In the genomic region with DNA sequence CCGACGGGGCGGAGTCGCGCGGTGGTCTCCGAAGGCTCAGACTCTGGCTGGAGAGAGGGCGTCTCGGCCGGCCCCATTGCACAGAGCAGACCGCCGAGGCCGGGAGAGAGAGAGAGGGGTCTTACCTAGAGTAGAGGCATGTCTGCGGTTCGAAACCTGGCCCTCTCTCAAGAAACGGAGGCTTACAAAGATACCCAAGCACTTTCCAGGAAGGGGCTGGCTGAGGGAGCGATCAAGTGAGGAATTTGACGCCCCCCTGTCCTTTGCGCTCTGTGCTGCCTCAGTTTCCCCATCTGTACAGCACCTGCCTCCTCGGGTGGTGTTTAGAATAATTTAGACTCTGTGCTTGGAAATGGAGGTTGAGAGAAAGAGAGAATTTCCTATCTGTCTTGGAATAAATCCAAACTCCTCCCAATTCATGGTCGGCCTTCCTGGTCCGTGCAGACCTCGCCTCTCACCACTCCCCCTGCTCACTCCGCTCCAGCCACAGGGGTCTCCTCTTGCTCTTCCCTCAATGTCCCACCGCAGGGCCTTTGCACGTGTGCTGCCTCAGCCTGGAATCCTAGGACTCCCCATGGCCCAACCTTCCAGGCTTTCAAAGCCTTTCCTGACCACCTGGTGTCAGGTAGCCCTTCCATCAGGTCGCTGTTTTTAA, we compare ENCODE assay signal across 1 cellular context.
TF ChIP-seq lines count a peak whose summit lies in the region.

No MANE protein-coding gene starts in this region.

TF ChIP-seq in GM12878, 131 proteins besides CTCF, POLR2A, EP300 and RAD21 (continued from another document):
- TF ChIP-seq ZNF207 (IDR thresholded peaks at IDR 0.05; ENCODE audit: borderline replicate concordance) (0 out of 2 replicates have a peak, but pooled peaks have one; percentile 17), NR2C2 (IDR thresholded peaks at IDR 0.05; ENCODE audit: borderline replicate concordance, control insufficient read depth, insufficient read length, low read depth) (no peak), KDM1A (IDR thresholded peaks at IDR 0.05; ENCODE audit: borderline replicate concordance) (no peak), ZNF274 (IDR thresholded peaks at IDR 0.05; ENCODE audit: insufficient read depth, insufficient read length) (no peak), MEF2A (IDR thresholded peaks at IDR 0.05; ENCODE audit: insufficient read depth, low read depth, low read length) (no peak), ZSCAN29 (IDR thresholded peaks at IDR 0.05) (no peak), SMAD1 (IDR thresholded peaks at IDR 0.05; ENCODE audit: low read depth, partially characterized antibody) (no peak), MEF2B (IDR thresholded peaks at IDR 0.05; ENCODE audit: partially characterized antibody, poor library complexity, severe bottlenecking) (no peak), SIX5 (IDR thresholded peaks at IDR 0.05; ENCODE audit: low read depth, low read length, severe bottlenecking) (no peak), IKZF2 (IDR thresholded peaks at IDR 0.05) (0 out of 4 replicates have a peak, but pooled peaks of 1 of the 2 experiments have one; percentile 12), SP1 (IDR thresholded peaks at IDR 0.05; ENCODE audit: low read depth, low read length) (no peak), FOXK2 (IDR thresholded peaks at IDR 0.05) (no peak), ESRRA (IDR thresholded peaks at IDR 0.05; ENCODE audit: low read length) (no peak), EZH2 (IDR thresholded peaks at IDR 0.05; ENCODE audit: borderline replicate concordance, control insufficient read depth, low read depth, low read length) (no peak)
- TF ChIP-seq, protein P1, sequence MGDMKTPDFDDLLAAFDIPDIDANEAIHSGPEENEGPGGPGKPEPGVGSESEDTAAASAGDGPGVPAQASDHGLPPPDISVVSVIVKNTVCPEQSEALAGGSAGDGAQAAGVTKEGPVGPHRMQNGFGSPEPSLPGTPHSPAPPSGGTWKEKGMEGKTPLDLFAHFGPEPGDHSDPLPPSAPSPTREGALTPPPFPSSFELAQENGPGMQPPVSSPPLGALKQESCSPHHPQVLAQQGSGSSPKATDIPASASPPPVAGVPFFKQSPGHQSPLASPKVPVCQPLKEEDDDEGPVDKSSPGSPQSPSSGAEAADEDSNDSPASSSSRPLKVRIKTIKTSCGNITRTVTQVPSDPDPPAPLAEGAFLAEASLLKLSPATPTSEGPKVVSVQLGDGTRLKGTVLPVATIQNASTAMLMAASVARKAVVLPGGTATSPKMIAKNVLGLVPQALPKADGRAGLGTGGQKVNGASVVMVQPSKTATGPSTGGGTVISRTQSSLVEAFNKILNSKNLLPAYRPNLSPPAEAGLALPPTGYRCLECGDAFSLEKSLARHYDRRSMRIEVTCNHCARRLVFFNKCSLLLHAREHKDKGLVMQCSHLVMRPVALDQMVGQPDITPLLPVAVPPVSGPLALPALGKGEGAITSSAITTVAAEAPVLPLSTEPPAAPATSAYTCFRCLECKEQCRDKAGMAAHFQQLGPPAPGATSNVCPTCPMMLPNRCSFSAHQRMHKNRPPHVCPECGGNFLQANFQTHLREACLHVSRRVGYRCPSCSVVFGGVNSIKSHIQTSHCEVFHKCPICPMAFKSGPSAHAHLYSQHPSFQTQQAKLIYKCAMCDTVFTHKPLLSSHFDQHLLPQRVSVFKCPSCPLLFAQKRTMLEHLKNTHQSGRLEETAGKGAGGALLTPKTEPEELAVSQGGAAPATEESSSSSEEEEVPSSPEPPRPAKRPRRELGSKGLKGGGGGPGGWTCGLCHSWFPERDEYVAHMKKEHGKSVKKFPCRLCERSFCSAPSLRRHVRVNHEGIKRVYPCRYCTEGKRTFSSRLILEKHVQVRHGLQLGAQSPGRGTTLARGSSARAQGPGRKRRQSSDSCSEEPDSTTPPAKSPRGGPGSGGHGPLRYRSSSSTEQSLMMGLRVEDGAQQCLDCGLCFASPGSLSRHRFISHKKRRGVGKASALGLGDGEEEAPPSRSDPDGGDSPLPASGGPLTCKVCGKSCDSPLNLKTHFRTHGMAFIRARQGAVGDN (IDR thresholded peaks at IDR 0.05): 0 out of 2 replicates have a peak, but pooled peaks have one; percentile 21
- TF ChIP-seq, protein P2, sequence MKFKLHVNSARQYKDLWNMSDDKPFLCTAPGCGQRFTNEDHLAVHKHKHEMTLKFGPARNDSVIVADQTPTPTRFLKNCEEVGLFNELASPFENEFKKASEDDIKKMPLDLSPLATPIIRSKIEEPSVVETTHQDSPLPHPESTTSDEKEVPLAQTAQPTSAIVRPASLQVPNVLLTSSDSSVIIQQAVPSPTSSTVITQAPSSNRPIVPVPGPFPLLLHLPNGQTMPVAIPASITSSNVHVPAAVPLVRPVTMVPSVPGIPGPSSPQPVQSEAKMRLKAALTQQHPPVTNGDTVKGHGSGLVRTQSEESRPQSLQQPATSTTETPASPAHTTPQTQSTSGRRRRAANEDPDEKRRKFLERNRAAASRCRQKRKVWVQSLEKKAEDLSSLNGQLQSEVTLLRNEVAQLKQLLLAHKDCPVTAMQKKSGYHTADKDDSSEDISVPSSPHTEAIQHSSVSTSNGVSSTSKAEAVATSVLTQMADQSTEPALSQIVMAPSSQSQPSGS (IDR thresholded peaks at IDR 0.05; ENCODE audit: low read length): no peak
